ENCODE assay signal across 18 cellular contexts in genomic region chr1:8506447-8506846, GRCh38.
"Had no signal": no experiment of that assay in that cellular context is flagged by ENCODE, and none has a peak within 500 bp of the region (broad histone marks: within the 10 kb centered on the region; RNA-seq: fewer than 3 reads in every experiment).

No MANE protein-coding gene starts in this region.

- H3K9me3 ChIP-seq: esophagus squamous epithelium, lower lobe of right lung, tibial artery had no signal

- DNase-seq: activated CD4-positive, alpha-beta T cell treated with anti-CD3 and anti-CD28 coated beads, Interleukin-2, amount 50 U/mL, for 1 hour; activated CD8-positive, alpha-beta memory T cell treated with anti-CD3 and anti-CD28 coated beads for 24 hours; activated naive CD4-positive, alpha-beta T cell treated with Interleukin-2 at 50 U/mL for 16 hours; central memory CD4-positive, alpha-beta T cell; effector CD4-positive, alpha-beta T cell; esophagus squamous epithelium; foreskin fibroblast; kidney glomerular epithelial cell; lower lobe of right lung; naive B cell; stimulated activated CD4-positive, alpha-beta T cell treated with anti-CD3 and anti-CD28 coated beads, Interleukin-12 subunit alpha, Interleukin-12 subunit beta, amount 100 ng/mL, for 4 hours; stimulated activated CD4-positive, alpha-beta T cell treated with anti-CD3 and anti-CD28 coated beads, Interleukin-2, amount 100 ng/mL, for 24 hours; tibial artery had no signal

- ATAC-seq: activated CD4-positive, CD25-positive, alpha-beta regulatory T cell treated with anti-CD3 and anti-CD28 coated beads, Interleukin-2, amount 50 U/mL, for 24 hours had no signal

- H3K27ac Mint-ChIP-seq: activated T-helper 1 cell treated with anti-CD3 and anti-CD28 coated beads, Interleukin-12 subunit alpha, Interleukin-12 subunit beta, Interleukin-2, Interleukin-4 antibody, amounts not matched to agents 30 ng/mL and 10 ng/mL and 1 ng/mL, durations not matched to agents 14 hours and 24 hours and 36 hours had no signal

- H3K27me3 Mint-ChIP-seq: naive B cell had no signal

- H3K9me3 Mint-ChIP-seq: activated T-helper 1 cell treated with anti-CD3 and anti-CD28 coated beads, Interleukin-12 subunit alpha, Interleukin-12 subunit beta, Interleukin-2, Interleukin-4 antibody, amounts not matched to agents 30 ng/mL and 10 ng/mL and 1 ng/mL, durations not matched to agents 14 hours and 24 hours and 36 hours; naive B cell; T-helper 2 cell treated with Interferon-gamma antibody and Interleukin-4, amounts not matched to agents 5 μg/mL and 100 μg/mL, for 36 hours had no signal

- H3K4me3 ChIP-seq: coronary artery, esophagus squamous epithelium, lower lobe of right lung, tibial artery had no signal

- H3K4me3 Mint-ChIP-seq: activated T-helper 1 cell treated with anti-CD3 and anti-CD28 coated beads, Interleukin-12 subunit alpha, Interleukin-12 subunit beta, Interleukin-2, Interleukin-4 antibody, amounts not matched to agents 30 ng/mL and 10 ng/mL and 1 ng/mL, durations not matched to agents 14 hours and 24 hours and 36 hours; naive B cell; T-helper 2 cell treated with Interferon-gamma antibody and Interleukin-4, amounts not matched to agents 5 μg/mL and 100 μg/mL, for 36 hours had no signal

- FAIRE-seq: endothelial cell of umbilical vein had no signal

- H3K27me3 ChIP-seq: esophagus squamous epithelium, tibial artery had no signal
